In the genomic region with DNA sequence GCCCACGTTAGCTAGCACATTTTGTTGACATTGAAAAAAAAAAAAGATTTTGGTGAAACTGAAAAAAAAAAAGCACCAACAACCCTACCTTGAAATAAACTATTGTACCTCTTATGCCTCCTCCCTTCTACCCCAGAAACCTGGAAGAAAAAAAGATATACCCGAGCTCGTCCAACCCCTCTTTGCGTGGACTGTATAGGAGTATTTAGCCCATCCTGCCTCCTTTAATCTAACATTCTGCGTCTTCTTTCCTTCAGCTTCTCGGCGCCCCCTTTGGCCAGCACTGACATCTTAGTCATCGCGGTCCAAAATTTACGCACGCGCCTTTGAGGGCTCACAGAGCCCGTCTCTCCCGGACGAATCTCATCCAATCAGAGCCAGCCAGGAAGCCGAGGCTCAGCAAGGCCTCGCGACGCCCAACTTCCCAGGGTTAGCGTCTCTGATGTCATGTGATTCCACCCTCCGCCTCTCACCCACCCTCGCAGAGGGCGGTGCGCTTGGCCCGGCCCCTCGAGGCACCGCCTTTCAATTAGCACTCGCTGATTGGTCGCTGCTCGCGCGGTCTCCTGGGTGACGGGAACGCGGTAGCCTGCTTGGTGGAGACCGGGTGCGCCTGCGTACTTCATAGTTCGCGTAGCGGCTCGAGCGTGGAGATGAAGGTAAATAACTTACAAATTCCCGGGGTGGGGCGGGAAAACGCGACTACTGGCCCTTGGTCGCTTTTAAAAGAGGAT, we compare ENCODE assay signal across 8 cellular contexts. TPM values are rescaled to one million over a fixed set of nuclear protein-coding genes. Genes with fewer than 3 reads are reported as not detected.
DNase-seq lines count a peak whose midpoint lies in the region; TF ChIP-seq lines count a peak whose summit lies in the region.

Gene WDR19, plus strand, starts transcription at position 625 of the 734 bp plus-strand sequence. Its CDS starts 29 bp downstream, at position 654.

- POLR2A ChIA-PET in HEK293T (lab: Yijun Ruan, JAX) = interaction anchor here (1.6 kb wide), 1 partner anchor 15 kb away, joined by 4 read pairs; no protein-coding TSS in a partner anchor

- peaks cover 14% of the 10 kb centered on the region for H3K4me1 ChIP-seq in suprapubic skin

- H3K4me3 ChIP-seq in suprapubic skin = peak within 1 kb of the TSS; percentile 94

- H3K36me3 ChIP-seq in suprapubic skin = peaks cover 3% of the 10 kb centered on the region

- no peaks in the 10 kb centered on the region for H3K9me3 ChIP-seq in suprapubic skin

- H3K27ac ChIP-seq in suprapubic skin = peak within 1 kb of the TSS; percentile 59

- in situ Hi-C loops in SK-MEL-5 (cut with HindIII; ENCODE audit: low pct_unique_long_range_greater_than_20kb, low sequenced_read_pairs) = no loop called here

- TF ChIP-seq POLR2A in suprapubic skin (IDR thresholded peaks at IDR 0.05) = no peak

- DNase-seq in GM04504 (ENCODE audit: low read depth) (peak; percentile 99), HEK293T (ENCODE audit: extremely low spot score) (peak; percentile 91), MV-4-11 (lab: John Stamatoyannopoulos, UW) (peak; percentile 100), SK-MEL-5 (ENCODE audit: low read depth, low spot score) (peak; percentile 99), germinal center (ENCODE audit: low spot score) (peak; percentile 99), non-pigmented ciliary epithelial cell (ENCODE audit: low read depth) (peak; percentile 98), suprapubic skin (ENCODE audit: low spot score in 2 of 2) (peak; percentile 99)
- DNase-seq in activated naive CD4-positive, alpha-beta T cell treated with anti-CD3 and anti-CD28 coated beads for 36 hours = peak; percentile 99

- intact Hi-C loops in activated naive CD4-positive, alpha-beta T cell treated with anti-CD3 and anti-CD28 coated beads for 36 hours (cut with micrococcal nuclease) = loop anchor here (1.0 to 10.0 kb wide), 14 partner anchors 138 to 1251 kb away; partner anchors contain the start of genes RFC1, RPL9, TMEM156 and UBE2K

- no peaks in the 10 kb centered on the region for H3K27me3 ChIP-seq in suprapubic skin

- no peak within 1 kb of the TSS for H3K27ac Mint-ChIP-seq in activated naive CD4-positive, alpha-beta T cell treated with anti-CD3 and anti-CD28 coated beads for 36 hours

- no peaks in the 10 kb centered on the region for H3K27me3 Mint-ChIP-seq in activated naive CD4-positive, alpha-beta T cell treated with anti-CD3 and anti-CD28 coated beads for 36 hours (ENCODE audit: low read depth)

- no peak within 1 kb of the TSS for H3K4me3 Mint-ChIP-seq in activated naive CD4-positive, alpha-beta T cell treated with anti-CD3 and anti-CD28 coated beads for 36 hours

- CTCF ChIA-PET in HEK293T (lab: Yijun Ruan, JAX) = interaction anchor here (0.7 kb wide), 2 partner anchors 198 to 254 kb away, joined by 4 to 5 read pairs; no protein-coding TSS in a partner anchor
- CTCF ChIA-PET in activated naive CD4-positive, alpha-beta T cell treated with anti-CD3 and anti-CD28 coated beads for 36 hours (lab: Charles Lee) = interaction anchor here (0.5 to 2.1 kb wide), 12 partner anchors 16 to 1000 kb away, joined by 3 to 9 read pairs (median 3); no protein-coding TSS in a partner anchor

- TF ChIP-seq EP300 in suprapubic skin (IDR thresholded peaks at IDR 0.05) = no peak

- TF ChIP-seq CTCF in suprapubic skin (IDR thresholded peaks at IDR 0.05) = peak; percentile 30 to 45

- WGBS in suprapubic skin = 1% methylated on average over 40 of the region's 48 CpGs

- H3K36me3 Mint-ChIP-seq in activated naive CD4-positive, alpha-beta T cell treated with anti-CD3 and anti-CD28 coated beads for 36 hours (ENCODE audit: low read depth) = no peaks in the 10 kb centered on the region

- peaks cover 6% of the 10 kb centered on the region for H3K4me1 Mint-ChIP-seq in activated naive CD4-positive, alpha-beta T cell treated with anti-CD3 and anti-CD28 coated beads for 36 hours (ENCODE audit: low read depth)

- no peaks in the 10 kb centered on the region for H3K9me3 Mint-ChIP-seq in activated naive CD4-positive, alpha-beta T cell treated with anti-CD3 and anti-CD28 coated beads for 36 hours

TF ChIP-seq in HEK293T, 16 proteins besides CTCF, POLR2A, EP300 and RAD21:
- peak; percentile 91 for TF ChIP-seq L3MBTL2 (conservative IDR thresholded peaks at IDR 0.05)
- peak; percentile 70 for TF ChIP-seq ZNF384 (IDR thresholded peaks at IDR 0.05)
- TF ChIP-seq, protein P1, sequence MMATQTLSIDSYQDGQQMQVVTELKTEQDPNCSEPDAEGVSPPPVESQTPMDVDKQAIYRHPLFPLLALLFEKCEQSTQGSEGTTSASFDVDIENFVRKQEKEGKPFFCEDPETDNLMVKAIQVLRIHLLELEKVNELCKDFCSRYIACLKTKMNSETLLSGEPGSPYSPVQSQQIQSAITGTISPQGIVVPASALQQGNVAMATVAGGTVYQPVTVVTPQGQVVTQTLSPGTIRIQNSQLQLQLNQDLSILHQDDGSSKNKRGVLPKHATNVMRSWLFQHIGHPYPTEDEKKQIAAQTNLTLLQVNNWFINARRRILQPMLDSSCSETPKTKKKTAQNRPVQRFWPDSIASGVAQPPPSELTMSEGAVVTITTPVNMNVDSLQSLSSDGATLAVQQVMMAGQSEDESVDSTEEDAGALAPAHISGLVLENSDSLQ (IDR thresholded peaks at IDR 0.05) = 0 out of 2 replicates have a peak, but pooled peaks have one; percentile 13
- TF ChIP-seq TARDBP (IDR thresholded peaks at IDR 0.05) = no peak
- TF ChIP-seq ARNT (IDR thresholded peaks at IDR 0.05) = no peak

RNA-seq across cellular contexts. Expression of gene WDR19, which starts in this region (rescaled TPM):
- 15.8 and 20.5 TPM in 2 replicates for total RNA-seq in SK-MEL-5 (2014; rRNA removed; shearing (Covaris generic))
- polyA plus RNA-seq in SK-MEL-5 (2015; cell fraction: cytosol; rRNA removed) = 12.5 and 16.7 TPM in 2 replicates
- 233 and 284 TPM in 2 replicates for polyA plus RNA-seq in SK-MEL-5 (2015; cell fraction: nucleus; rRNA removed)
- total RNA-seq in activated naive CD4-positive, alpha-beta T cell treated with anti-CD3 and anti-CD28 coated beads for 36 hours = 10 to 100 TPM; 12.9 to 18.9 TPM
- total RNA-seq in suprapubic skin = 100 to 1,000 TPM in 1 of 4 donors, 10 to 100 TPM in 3; 24.4 to 111 (median 25.2) TPM

Comparison
In these comparisons a context has a peak if more than half of its experiments do, and no peak if none do; other contexts are left out.
1. Peak in every context shown above with its lines: DNase-seq, H3K4me3 ChIP-seq and H3K27ac ChIP-seq.